In the genomic region with DNA sequence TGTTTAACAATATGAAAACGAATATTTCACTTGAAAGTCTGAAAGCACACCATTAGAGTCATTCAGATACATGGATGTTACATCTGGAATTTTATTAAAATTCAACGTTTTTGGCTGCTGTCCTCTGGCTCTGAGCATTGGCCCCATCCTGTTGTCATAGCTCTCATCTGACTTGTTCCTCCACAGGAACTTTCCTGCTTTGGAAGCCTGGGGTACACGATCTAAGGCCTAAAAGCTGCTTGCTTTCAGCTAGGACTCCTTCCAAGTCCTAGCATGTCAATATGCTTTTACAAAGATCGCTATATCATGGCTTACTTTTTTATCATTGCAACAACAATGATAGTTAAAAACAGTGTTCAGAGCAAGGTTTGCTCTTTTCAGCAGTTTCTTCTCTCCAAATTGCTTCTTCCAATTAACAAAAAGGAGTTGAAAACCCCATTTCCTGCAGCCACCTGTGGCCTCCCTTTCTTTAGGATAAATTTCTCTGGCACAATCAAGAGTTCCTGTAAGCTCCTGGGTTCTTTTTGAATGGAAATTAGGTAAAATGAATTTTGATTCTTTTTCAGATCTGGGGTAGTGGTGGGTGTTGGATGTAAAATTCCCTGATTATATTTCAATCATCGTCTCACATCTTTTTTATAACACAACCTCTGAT, we compare ENCODE assay signal across 19 cellular contexts.
DNase-seq lines count a peak whose midpoint lies in the region; ATAC-seq, FAIRE-seq and TF ChIP-seq lines count a peak whose summit lies in the region.
"Had no signal": no experiment of that assay in that cellular context is flagged by ENCODE, and none has a peak within 500 bp of the region (broad histone marks: within the 10 kb centered on the region; RNA-seq: fewer than 3 reads in every experiment).

No MANE protein-coding gene starts in this region.

- no peak overlapping the region for H2AK5ac ChIP-seq in H1 (ENCODE audit: low read depth, low read length)

- H3K27me3 ChIP-seq in H7 (ENCODE audit: control insufficient read depth, insufficient read depth, low read length) (no peaks in the 10 kb centered on the region), HUES6 (ENCODE audit: control insufficient read depth, insufficient read depth, low read length) (no peaks in the 10 kb centered on the region), H1 (replicated peaks in 1 of 4; ENCODE audit: control insufficient read depth in 3 of 4, extremely low read depth in 1 of 4, insufficient read depth in 3 of 4, low read length in 3 of 4) (no peaks in the 10 kb centered on the region)

- no peaks in the 10 kb centered on the region for H4K20me1 ChIP-seq in H1 (replicated peaks in 1 of 2; ENCODE audit: control insufficient read depth in 1 of 2, insufficient read depth in 2 of 2, low read length in 2 of 2)

- no peaks in the 10 kb centered on the region for H3K36me3 ChIP-seq in H7 (replicated peaks; ENCODE audit: control insufficient read depth, insufficient read depth, low read length)
- H3K36me3 ChIP-seq in HUES6 (ENCODE audit: control insufficient read depth, insufficient read depth, low read length): no peaks in the 10 kb centered on the region
- H3K36me3 ChIP-seq in H1 (ENCODE audit: control insufficient read depth in 2 of 4, insufficient read depth in 4 of 4, low read length in 3 of 4): no peaks in the 10 kb centered on the region

- no peak overlapping the region for H4K91ac ChIP-seq in H1 (replicated peaks; ENCODE audit: insufficient read length, low read length)

- H3K4ac ChIP-seq in H1 (replicated peaks; ENCODE audit: insufficient read length, low read depth, low read length): no peak overlapping the region

- H3K4me3 ChIP-seq in H7 (ENCODE audit: insufficient read depth, low read depth, low read length): no peak overlapping the region
- no peak overlapping the region for H3K4me3 ChIP-seq in HUES6 (ENCODE audit: low read depth, low read length)
- no peak overlapping the region for H3K4me3 ChIP-seq in H1 (ENCODE audit: extremely low read depth in 1 of 4, insufficient read depth in 2 of 4, low read depth in 3 of 4, low read length in 4 of 4)

- H2BK20ac ChIP-seq in H1 (ENCODE audit: low read length): peak overlapping the region; percentile 87; the same call in 1 of the 2 replicates

- 0 out of 2 replicates have a peak overlapping the region, but pooled peaks have one; percentile 15 for H3K18ac ChIP-seq in H1 (ENCODE audit: extremely low read depth, low read length)

- H3K79me2 ChIP-seq in H1 (ENCODE audit: control insufficient read depth in 1 of 2, insufficient read depth in 2 of 2, low read length in 2 of 2): no peaks in the 10 kb centered on the region

- no peaks in the 10 kb centered on the region for H3K79me1 ChIP-seq in H1 (ENCODE audit: low read depth, low read length)

- no peak overlapping the region for H3K27ac Mint-ChIP-seq in natural killer cell
- H3K27ac Mint-ChIP-seq: CD14-positive monocyte; CD4-positive, alpha-beta memory T cell; HFFc6 had no signal

- no peak overlapping the region for H4K5ac ChIP-seq in H1 (ENCODE audit: insufficient read length, low read depth, low read length)

- peak overlapping the region; percentile 76 for H2BK120ac ChIP-seq in H1 (replicated peaks; ENCODE audit: low read depth, low read length)

- no peak for TF ChIP-seq POLR2A in H1 (IDR thresholded peaks at IDR 0.05; ENCODE audit: control extremely low read depth in 1 of 2, low read depth in 2 of 2, low read length in 2 of 2)

- no peaks in the 10 kb centered on the region for H3K9me3 ChIP-seq in HUES6 (ENCODE audit: control insufficient read depth, insufficient read depth, low read depth, low read length)
- no peaks in the 10 kb centered on the region; a peak in 1 of 4 replicates for H3K9me3 ChIP-seq in H1 (ENCODE audit: insufficient read depth in 2 of 2, low read depth in 1 of 2, low read length in 1 of 2)

- H3K4me1 ChIP-seq in HUES6 (ENCODE audit: control insufficient read depth, insufficient read depth, low read length) (peaks cover 17% of the 10 kb centered on the region; the same call in 1 of the 2 replicates), H1 (replicated peaks in 1 of 4; ENCODE audit: control insufficient read depth in 3 of 4, insufficient read depth in 4 of 4, low read length in 3 of 4) (peaks cover 0 to 6% (median 5%) of the 10 kb centered on the region in 4 experiments; a peak in 4 of 7 replicates)

- H3K27ac ChIP-seq in HUES6 (ENCODE audit: low read depth, low read length) (peak overlapping the region; percentile 41; the same call in 1 of the 2 replicates), H1 (ENCODE audit: low read depth, low read length) (no peak overlapping the region)
- H3K27ac ChIP-seq: HL-60 had no signal

- no peaks in the 10 kb centered on the region for H3K23me2 ChIP-seq in H1 (ENCODE audit: low read depth, low read length)

- H3K4me2 ChIP-seq in H1 (ENCODE audit: insufficient read depth in 1 of 2, low read depth in 2 of 2, low read length in 2 of 2): 0 out of 4 replicates have a peak overlapping the region, but pooled peaks of 1 of the 2 experiments have one; percentile 25

- no peak overlapping the region for H2BK12ac ChIP-seq in H1 (ENCODE audit: low read depth, low read length)

- no peak for FAIRE-seq in H1 (lab: Jason Lieb, UNC)
- FAIRE-seq: A204.1 had no signal

- no peak for ATAC-seq in natural killer cell
- ATAC-seq in GM21576 (IDR thresholded peaks at IDR 0.05; ENCODE audit: unreplicated experiment): no peak
- ATAC-seq: HCT116 had no signal

- no peaks in the 10 kb centered on the region for H3K4me1 Mint-ChIP-seq in natural killer cell
- H3K4me1 Mint-ChIP-seq: CD14-positive monocyte; CD4-positive, alpha-beta memory T cell had no signal

- H3K23ac ChIP-seq in H1 (ENCODE audit: insufficient read length): no peak overlapping the region

- no peaks in the 10 kb centered on the region for H3K27me3 Mint-ChIP-seq in natural killer cell (ENCODE audit: low read depth in 2 of 2)
- H3K27me3 Mint-ChIP-seq: CD4-positive, alpha-beta memory T cell had no signal

- H4K8ac ChIP-seq in H1 (ENCODE audit: extremely low read depth, insufficient read depth, low read length): no peak overlapping the region

- H2BK5ac ChIP-seq in H1 (ENCODE audit: low read depth, low read length): peak overlapping the region; percentile 76; the same call in 1 of the 2 replicates

- peaks cover 3 to 5% of the 10 kb centered on the region in 2 donors for H3K9me3 Mint-ChIP-seq in natural killer cell
- H3K9me3 Mint-ChIP-seq: HFFc6 had no signal

- no peak overlapping the region for H3K4me3 Mint-ChIP-seq in natural killer cell
- H3K4me3 Mint-ChIP-seq: CD14-positive monocyte; CD4-positive, alpha-beta memory T cell; HFFc6 had no signal

- TF ChIP-seq RAD21 in H1 (IDR thresholded peaks at IDR 0.05 in 1 of 2, conservative IDR thresholded peaks at IDR 0.05 in 1 of 2; ENCODE audit: low read depth in 2 of 2, low read length in 2 of 2): no peak

- H3K14ac ChIP-seq in H1 (ENCODE audit: insufficient read length): no peak overlapping the region

- intact Hi-C loops in natural killer cell (cut with micrococcal nuclease): no loop called here

- 49% methylated on average over 5 of the region's 5 CpGs; no CpG with 5 or more reads in 1 of the 2 experiments for WGBS in H1 (ENCODE audit: extremely low coverage in 1 of 2, insufficient coverage in 1 of 2, insufficient read length in 1 of 2, insufficient replicate concordance in 2 of 2, low coverage in 1 of 2, low lambda C conversion rate in 2 of 2, missing lambda C conversion rate in 1 of 2), 2 experiments

- TF ChIP-seq CTCF in H1 (IDR thresholded peaks at IDR 0.05; ENCODE audit: control extremely low read depth in 1 of 3, insufficient read depth in 1 of 3, low read depth in 1 of 3, low read length in 3 of 3) (no peak), natural killer cell (IDR thresholded peaks at IDR 0.05) (no peak)

- no peak overlapping the region for H3K9ac ChIP-seq in HUES6 (ENCODE audit: low read length)
- no peak overlapping the region for H3K9ac ChIP-seq in H1 (replicated peaks in 1 of 4; ENCODE audit: extremely low read depth in 1 of 4, low read depth in 3 of 4, low read length in 3 of 4)

- POLR2A ChIA-PET in H1 (lab: Charles Lee; ENCODE audit: partially characterized antibody): no interaction called here

- 0 out of 2 replicates have a peak overlapping the region, but pooled peaks have one; percentile 70 for H2AFZ ChIP-seq in H1 (ENCODE audit: low read length)

- H3K36me3 Mint-ChIP-seq in natural killer cell: no peaks in the 10 kb centered on the region
- H3K36me3 Mint-ChIP-seq: CD14-positive monocyte; CD4-positive, alpha-beta memory T cell had no signal

- no peak overlapping the region for H2BK15ac ChIP-seq in H1 (ENCODE audit: low read length)

- DNase-seq in H7 (peak; percentile 17), H1 (ENCODE audit: low read depth in 1 of 2, low spot score in 2 of 2) (no peak), iPS-NIHi11 (ENCODE audit: low spot score) (peak; percentile 22), DMS53 treated with DMSO at 0.1 percent for 48 hours (lab: John Stamatoyannopoulos, UW; ENCODE audit: unreplicated experiment) (no peak), natural killer cell (no peak), SK-N-DZ (ENCODE audit: low spot score) (no peak)
- DNase-seq: ACHN; CD4-positive, alpha-beta memory T cell; DMS153; DMS79 treated with DMSO at 0.1 percent for 48 hours; GF-D8; HFFc6; KG1 had no signal

- CTCF ChIA-PET in H1 (lab: Charles Lee; ENCODE audit: partially characterized antibody): interaction anchor here (1.2 kb wide), 1 partner anchor 14 kb away, joined by 4 read pairs; no protein-coding TSS in a partner anchor

- TF ChIP-seq EP300 in H1 (IDR thresholded peaks at IDR 0.05; ENCODE audit: borderline replicate concordance in 1 of 2, low read depth in 2 of 2, low read length in 2 of 2): no peak

- no peak overlapping the region for H3K56ac ChIP-seq in H1 (replicated peaks; ENCODE audit: insufficient read length, low read depth, low read length)

TF ChIP-seq in H1, 55 proteins besides CTCF, POLR2A, EP300 and RAD21 (continues in another document):
- TF ChIP-seq, protein P1, sequence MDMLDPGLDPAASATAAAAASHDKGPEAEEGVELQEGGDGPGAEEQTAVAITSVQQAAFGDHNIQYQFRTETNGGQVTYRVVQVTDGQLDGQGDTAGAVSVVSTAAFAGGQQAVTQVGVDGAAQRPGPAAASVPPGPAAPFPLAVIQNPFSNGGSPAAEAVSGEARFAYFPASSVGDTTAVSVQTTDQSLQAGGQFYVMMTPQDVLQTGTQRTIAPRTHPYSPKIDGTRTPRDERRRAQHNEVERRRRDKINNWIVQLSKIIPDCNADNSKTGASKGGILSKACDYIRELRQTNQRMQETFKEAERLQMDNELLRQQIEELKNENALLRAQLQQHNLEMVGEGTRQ (IDR thresholded peaks at IDR 0.05; ENCODE audit: low read length): no peak
- TF ChIP-seq SAP30 (IDR thresholded peaks at IDR 0.05; ENCODE audit: insufficient read depth, insufficient replicate concordance, low read length) (no peak), NRF1 (IDR thresholded peaks at IDR 0.05; ENCODE audit: low read depth, low read length) (no peak), CHD2 (IDR thresholded peaks at IDR 0.05; ENCODE audit: low read length) (no peak), TAF7 (optimal IDR thresholded peaks at IDR 0.05; ENCODE audit: borderline replicate concordance, low read depth, low read length) (no peak), RBBP5 (IDR thresholded peaks at IDR 0.05; ENCODE audit: borderline replicate concordance, low read depth, low read length) (no peak), GABPA (IDR thresholded peaks at IDR 0.05; ENCODE audit: borderline replicate concordance, insufficient read depth, low read length) (no peak), BCL11A (IDR thresholded peaks at IDR 0.05; ENCODE audit: low read depth in 2 of 2, low read length in 2 of 2) (no peak)

Comparison
In these comparisons a context has a peak if more than half of its experiments do, and no peak if none do; other contexts are left out.
1. DNase-seq: peak in H7 (single experiment) and iPS-NIHi11 (single experiment); none in H1 (0 of 2), DMS53 treated with DMSO at 0.1 percent for 48 hours (single experiment), natural killer cell (single experiment) and SK-N-DZ (single experiment).